In the genomic region with DNA sequence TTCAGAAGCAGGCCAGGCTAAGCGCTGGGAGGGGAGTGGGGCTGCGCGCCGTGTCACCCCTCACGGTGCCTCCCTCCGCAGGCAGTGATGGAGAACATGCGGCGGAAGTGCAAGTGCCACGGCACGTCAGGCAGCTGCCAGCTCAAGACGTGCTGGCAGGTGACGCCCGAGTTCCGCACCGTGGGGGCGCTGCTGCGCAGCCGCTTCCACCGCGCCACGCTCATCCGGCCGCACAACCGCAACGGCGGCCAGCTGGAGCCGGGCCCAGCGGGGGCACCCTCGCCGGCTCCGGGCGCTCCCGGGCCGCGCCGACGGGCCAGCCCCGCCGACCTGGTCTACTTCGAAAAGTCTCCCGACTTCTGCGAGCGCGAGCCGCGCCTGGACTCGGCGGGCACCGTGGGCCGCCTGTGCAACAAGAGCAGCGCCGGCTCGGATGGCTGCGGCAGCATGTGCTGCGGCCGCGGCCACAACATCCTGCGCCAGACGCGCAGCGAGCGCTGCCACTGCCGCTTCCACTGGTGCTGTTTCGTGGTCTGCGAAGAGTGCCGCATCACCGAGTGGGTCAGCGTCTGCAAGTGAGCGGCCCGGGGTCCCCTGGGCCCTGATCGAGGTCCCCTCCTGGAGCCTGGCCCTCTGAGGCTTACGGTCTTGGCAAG, we compare ENCODE assay signal across 8 cellular contexts. TPM values are rescaled to one million over a fixed set of nuclear protein-coding genes. Genes with fewer than 3 reads are reported as not detected.
DNase-seq lines count a peak whose midpoint lies in the region; ATAC-seq, FAIRE-seq and TF ChIP-seq lines count a peak whose summit lies in the region.

No MANE protein-coding gene starts in this region.

- peaks cover 0 to 23% of the 10 kb centered on the region in 2 donors for H3K27me3 ChIP-seq in right lobe of liver

- 53% methylated on average over 35 of the region's 72 CpGs for WGBS in A549 (ENCODE audit: missing lambda C conversion rate)
- WGBS in right lobe of liver (ENCODE audit: insufficient coverage, low coverage, low lambda C conversion rate, missing lambda C conversion rate), result 0% methylated on average over 10 of the region's 72 CpGs

- TF ChIP-seq CTCF in A549 (IDR thresholded peaks at IDR 0.05), result peak; percentile 66
- peak in 3 of 4 donors; percentile 51 to 64 (median 52) for TF ChIP-seq CTCF in right lobe of liver (IDR thresholded peaks at IDR 0.05)

- TF ChIP-seq POLR2A in A549 (IDR thresholded peaks at IDR 0.05; ENCODE audit: low read length) (no peak), right lobe of liver (IDR thresholded peaks at IDR 0.05) (no peak)

- CTCF ChIA-PET in A549 (lab: Yijun Ruan, JAX), result interaction anchor here (0.5 to 21.9 kb wide), 17 partner anchors 10 to 1414 kb away, joined by 3 to 665 read pairs (median 4); partner anchors contain the start of genes CDK5R2 and WNT10A

- no peak for TF ChIP-seq RAD21 in A549 (conservative IDR thresholded peaks at IDR 0.05 in 1 of 2, IDR thresholded peaks at IDR 0.05 in 1 of 2)

- ATAC-seq in A549, result peak; percentile 64 to 78
- ATAC-seq in GM18508 (IDR thresholded peaks at IDR 0.05; ENCODE audit: insufficient read depth, unreplicated experiment), result peak; percentile 33
- ATAC-seq in HG02973 (IDR thresholded peaks at IDR 0.05; ENCODE audit: unreplicated experiment), result peak; percentile 37
- ATAC-seq in right lobe of liver, result peak; percentile 76 to 89 (median 85)

- H3K27ac ChIP-seq in A549 (peak overlapping the region; percentile 66 to 81; a peak in 5 of 6 replicates), caudate nucleus (ENCODE audit: low read depth, low read length) (peak overlapping the region; percentile 52), right lobe of liver (no peak overlapping the region)

- intact Hi-C loops in right lobe of liver (cut with DNase I), result no loop called here

- no peaks in the 10 kb centered on the region for H3K36me3 ChIP-seq in right lobe of liver

- peak overlapping the region; percentile 33 for H3K4me3 ChIP-seq in A549
- peak overlapping the region; percentile 5 to 44 (median 26) for H3K4me3 ChIP-seq in right lobe of liver

- DNase-seq in A549 (ENCODE audit: low read depth in 1 of 2, low spot score in 1 of 2), result peak; percentile 63 to 64
- peak; percentile 82 for DNase-seq in NCI-H2171 treated with DMSO at 0.1 percent for 48 hours (lab: John Stamatoyannopoulos, UW)
- peak; percentile 52 to 79 (median 73) for DNase-seq in activated CD4-positive, CD25-positive, alpha-beta regulatory T cell (lab: John Stamatoyannopoulos, UW)
- peak in 46 of 61 donors; percentile 16 to 83 (median 57) for DNase-seq in caudate nucleus (lab: John Stamatoyannopoulos, UW)
- DNase-seq in right lobe of liver, result peak; percentile 69 to 76 (median 76)
- DNase-seq in stimulated activated CD4-positive, alpha-beta T cell treated with anti-CD3 and anti-CD28 coated beads, Interleukin-4, amount 100 ng/mL, for 48 hours (ENCODE audit: low read depth in 2 of 2), result peak; percentile 68 to 74

- no peak for TF ChIP-seq EP300 in A549 (IDR thresholded peaks at IDR 0.05)

- peak overlapping the region; percentile 94 for H3K4me2 ChIP-seq in A549

- no peak for FAIRE-seq in A549 (lab: Jason Lieb, UNC)

- POLR2A ChIA-PET in A549 (lab: Yijun Ruan, JAX), result no interaction called here

- peaks cover 33% of the 10 kb centered on the region for H3K4me1 ChIP-seq in A549
- H3K4me1 ChIP-seq in right lobe of liver, result peaks cover 0 to 4% (median 0%) of the 10 kb centered on the region in 4 donors

- H3K9me3 ChIP-seq in A549 (no peaks in the 10 kb centered on the region), right lobe of liver (no peaks in the 10 kb centered on the region)

TF ChIP-seq in A549, 52 proteins besides CTCF, POLR2A, EP300 and RAD21:
- TF ChIP-seq SMC3 (IDR thresholded peaks at IDR 0.05) (no peak; the same call in 2 of the 3 replicates), POLR2AphosphoS2 (conservative IDR thresholded peaks at IDR 0.05; ENCODE audit: low read length) (no peak), NPAS2 (CRISPR knock-in tag; IDR thresholded peaks at IDR 0.05; ENCODE audit: borderline replicate concordance) (no peak), CBX2 (IDR thresholded peaks at IDR 0.05; ENCODE audit: borderline replicate concordance, low read depth) (no peak), ZFP36 (IDR thresholded peaks at IDR 0.05; ENCODE audit: borderline replicate concordance, partially characterized antibody) (no peak), RCOR1 (IDR thresholded peaks at IDR 0.05; ENCODE audit: low read depth, low read length) (no peak), HOXB13 (CRISPR knock-in tag; IDR thresholded peaks at IDR 0.05; ENCODE audit: low read depth) (no peak), BCL3 (IDR thresholded peaks at IDR 0.05) (no peak), NR3C1 (IDR thresholded peaks at IDR 0.05) (no peak), FOXS1 (CRISPR knock-in tag; IDR thresholded peaks at IDR 0.05) (no peak), JUN (IDR thresholded peaks at IDR 0.05) (peak in 1 of 2 experiments; percentile 29; a peak in 1 of 5 replicates), KDM1A (IDR thresholded peaks at IDR 0.05; ENCODE audit: low read depth) (no peak), RARB (CRISPR knock-in tag; IDR thresholded peaks at IDR 0.05) (no peak), HOXA7 (CRISPR knock-in tag; IDR thresholded peaks at IDR 0.05) (no peak), FOSL2 (IDR thresholded peaks at IDR 0.05) (no peak), FOSL2 (CRISPR knock-in tag; IDR thresholded peaks at IDR 0.05) (no peak)
- TF ChIP-seq, protein P1, sequence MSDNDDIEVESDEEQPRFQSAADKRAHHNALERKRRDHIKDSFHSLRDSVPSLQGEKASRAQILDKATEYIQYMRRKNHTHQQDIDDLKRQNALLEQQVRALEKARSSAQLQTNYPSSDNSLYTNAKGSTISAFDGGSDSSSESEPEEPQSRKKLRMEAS (IDR thresholded peaks at IDR 0.05), result peak; percentile 66
- TF ChIP-seq, protein P2, sequence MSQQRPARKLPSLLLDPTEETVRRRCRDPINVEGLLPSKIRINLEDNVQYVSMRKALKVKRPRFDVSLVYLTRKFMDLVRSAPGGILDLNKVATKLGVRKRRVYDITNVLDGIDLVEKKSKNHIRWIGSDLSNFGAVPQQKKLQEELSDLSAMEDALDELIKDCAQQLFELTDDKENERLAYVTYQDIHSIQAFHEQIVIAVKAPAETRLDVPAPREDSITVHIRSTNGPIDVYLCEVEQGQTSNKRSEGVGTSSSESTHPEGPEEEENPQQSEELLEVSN (IDR thresholded peaks at IDR 0.05; ENCODE audit: borderline replicate concordance, low read depth), result 0 out of 2 replicates have a peak, but pooled peaks have one; percentile 19

RNA-seq across cellular contexts. Expression of gene WNT10A, which starts 12.2 kb away (rescaled TPM):
- polyA plus RNA-seq in A549 (2011; rRNA removed), result not detected in 2 replicates
- 0.01 and 0.03 TPM in 2 replicates for polyA plus RNA-seq in A549 (2012; cell fraction: cytosol; rRNA removed)
- 0.02 and 0.04 TPM in 2 replicates for polyA plus RNA-seq in A549 (2012; cell fraction: nucleus; rRNA removed)
- polyA plus RNA-seq in A549 (2017; fragmentation: RNase III; extraction: RNeasy Plus Mini Kit Qiagen cat#74134 plus additional on column Dnase treatment), result 0.04 TPM in 2 of 3 replicates, not detected in the other
- polyA minus RNA-seq in A549 (2011; rRNA and poly(A)+ RNA removed), result not detected in 2 replicates
- under 1 TPM in 1 of 6 experiments, not detected in 5; 0.31 TPM for total RNA-seq in right lobe of liver

RNA-seq across cellular contexts. Expression of gene WNT6, which starts 33.2 kb away (rescaled TPM):
- polyA plus RNA-seq in A549 (2011; rRNA removed), result 0.05 and 0.06 TPM in 2 replicates
- 0.15 and 0.44 TPM in 2 replicates for polyA plus RNA-seq in A549 (2012; cell fraction: cytosol; rRNA removed)
- polyA plus RNA-seq in A549 (2012; cell fraction: nucleus; rRNA removed), result 0.05 and 0.40 TPM in 2 replicates
- polyA plus RNA-seq in A549 (2017; fragmentation: RNase III; extraction: RNeasy Plus Mini Kit Qiagen cat#74134 plus additional on column Dnase treatment), result 0.08 to 0.28 TPM (median 0.10 TPM) in 3 replicates
- polyA minus RNA-seq in A549 (2011; rRNA and poly(A)+ RNA removed), result not detected in 2 replicates
- under 1 TPM in 1 of 6 experiments, not detected in 5; 0.25 TPM for total RNA-seq in right lobe of liver

Comparison
In these comparisons a context has a peak if more than half of its experiments do, and no peak if none do; other contexts are left out.
1. ATAC-seq: peak in every context shown above with its lines; median percentile 85 in right lobe of liver; 71 in A549; 37 in HG02973; 33 in GM18508.
2. H3K27ac ChIP-seq: peak in A549 (2 of 2) and caudate nucleus (single experiment); none in right lobe of liver (0 of 3).
3. Peak in every context shown above with its lines, with median percentiles within 50 percentile points of each other: DNase-seq.